8 cellular contexts compared by ENCODE assay signal in the genomic region with DNA sequence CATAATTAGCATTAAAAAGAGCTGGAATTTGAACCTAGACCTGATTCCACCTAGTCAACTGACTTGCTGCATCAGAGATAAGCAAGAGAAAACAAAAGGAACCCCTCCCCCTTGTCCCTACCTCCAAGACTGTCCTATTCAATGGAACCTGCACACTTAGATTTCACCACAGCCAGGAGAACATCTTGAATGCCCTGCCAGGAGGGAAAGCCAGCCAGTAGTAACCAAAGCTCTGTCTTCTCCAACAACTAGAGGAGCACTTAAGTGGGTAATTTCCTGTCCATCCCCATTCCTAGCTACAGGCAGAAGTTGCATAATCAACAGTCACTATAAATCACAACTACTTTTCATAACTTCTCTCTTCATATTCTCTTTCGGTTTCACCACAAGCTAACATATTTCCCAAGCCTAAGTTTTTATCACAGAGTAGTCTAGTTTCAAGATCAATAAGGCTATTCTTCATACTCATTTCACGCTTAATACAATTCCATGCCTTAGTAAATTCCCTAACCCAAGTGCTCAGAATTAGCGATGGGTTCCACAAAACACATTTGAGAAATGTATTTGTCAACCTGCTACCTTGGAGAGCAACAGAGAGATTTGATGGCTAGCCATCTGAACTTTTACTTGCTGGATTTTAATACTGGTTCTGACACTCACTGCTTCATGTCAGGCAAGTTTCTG. TPM values are rescaled to one million over a fixed set of nuclear protein-coding genes. Genes with fewer than 3 reads are reported as not detected.
DNase-seq lines count a peak whose midpoint lies in the region; ATAC-seq, FAIRE-seq and TF ChIP-seq lines count a peak whose summit lies in the region.

No MANE protein-coding gene starts in this region.

- no peaks in the 10 kb centered on the region for H3K9me2 ChIP-seq in GM23248 (ENCODE audit: insufficient read depth)
- H3K9me2 ChIP-seq in hepatocyte (replicated peaks; ENCODE audit: insufficient read depth) = no peaks in the 10 kb centered on the region

- H4K20me1 ChIP-seq in GM23248 (ENCODE audit: insufficient read depth) = peaks cover 16% of the 10 kb centered on the region; the same call in 1 of the 2 replicates
- H4K20me1 ChIP-seq in hepatocyte (ENCODE audit: insufficient read depth, poor library complexity, severe bottlenecking) = no peaks in the 10 kb centered on the region

- in situ Hi-C loops in GM23248 (cut with MboI) = no loop called here

- H3K9ac ChIP-seq in GM23248 = no peak overlapping the region
- H3K9ac ChIP-seq in SK-N-MC (ENCODE audit: insufficient read length) = no peak overlapping the region

- POLR2A ChIA-PET in A549 (lab: Yijun Ruan, JAX) = no interaction called here

- intact Hi-C loops in posterior cingulate gyrus (cut with DNase I) = no loop called here

- peaks cover 67% of the 10 kb centered on the region for H3K4me1 ChIP-seq in A549
- H3K4me1 ChIP-seq in GM23248 (ENCODE audit: insufficient read depth) = peaks cover 31% of the 10 kb centered on the region
- peaks cover 42% of the 10 kb centered on the region for H3K4me1 ChIP-seq in hepatocyte (ENCODE audit: insufficient read depth)

- H3K79me2 ChIP-seq in GM23248 (ENCODE audit: insufficient read depth) (peaks cover 47% of the 10 kb centered on the region), hepatocyte (peaks cover 45% of the 10 kb centered on the region)

- no peak for TF ChIP-seq CTCF in A549 (IDR thresholded peaks at IDR 0.05)
- no peak for TF ChIP-seq CTCF in hepatocyte (IDR thresholded peaks at IDR 0.05; ENCODE audit: poor library complexity)

- TF ChIP-seq EP300 in A549 (IDR thresholded peaks at IDR 0.05) = no peak

- H3K4me3 ChIP-seq in A549 (peak overlapping the region; percentile 95; the same call in 1 of the 3 replicates), GM23248 (peak overlapping the region; percentile 75), SK-N-MC (peak overlapping the region; percentile 43; the same call in 1 of the 2 replicates), hepatocyte (no peak overlapping the region)

- H3K27ac ChIP-seq in A549 = no peak overlapping the region
- H3K27ac ChIP-seq in GM23248 = peak overlapping the region; percentile 30
- H3K27ac ChIP-seq in SK-N-MC = no peak overlapping the region
- H3K27ac ChIP-seq in hepatocyte = peak overlapping the region; percentile 93

- CTCF ChIA-PET in A549 (lab: Yijun Ruan, JAX) = interaction anchor here (0.6 to 0.9 kb wide), 2 partner anchors 79 to 279 kb away, joined by 3 read pairs; no protein-coding TSS in a partner anchor

- WGBS in A549 (ENCODE audit: missing lambda C conversion rate) = 93% methylated on average over 3 of the region's 3 CpGs
- 36 to 38% methylated on average over 3 of the region's 3 CpGs for WGBS in GM23248 (ENCODE audit: low coverage in 1 of 2, low lambda C conversion rate in 2 of 2, missing lambda C conversion rate in 2 of 2), 2 experiments
- WGBS in hepatocyte (ENCODE audit: low lambda C conversion rate, missing lambda C conversion rate) = 83% methylated on average over 3 of the region's 3 CpGs

- H2AFZ ChIP-seq in GM23248 = no peak overlapping the region
- no peak overlapping the region for H2AFZ ChIP-seq in hepatocyte

- H3K27me3 ChIP-seq in GM23248 (replicated peaks; ENCODE audit: insufficient read depth) (no peaks in the 10 kb centered on the region), hepatocyte (no peaks in the 10 kb centered on the region)

- peaks cover 7% of the 10 kb centered on the region; the same call in 2 of the 3 replicates for H3K9me3 ChIP-seq in A549
- no peaks in the 10 kb centered on the region for H3K9me3 ChIP-seq in GM23248 (ENCODE audit: low read depth)
- H3K9me3 ChIP-seq in SK-N-MC (ENCODE audit: low read depth, low read length) = peaks cover 6% of the 10 kb centered on the region; the same call in 1 of the 2 replicates
- no peaks in the 10 kb centered on the region for H3K9me3 ChIP-seq in hepatocyte (ENCODE audit: low read depth)

- H3K36me3 ChIP-seq in GM23248 (ENCODE audit: low read depth) (no peaks in the 10 kb centered on the region), SK-N-MC (ENCODE audit: insufficient read depth, low read length) (no peaks in the 10 kb centered on the region), hepatocyte (replicated peaks; ENCODE audit: insufficient read depth, low read depth) (no peaks in the 10 kb centered on the region)

- no peak for TF ChIP-seq POLR2A in A549 (IDR thresholded peaks at IDR 0.05; ENCODE audit: low read length)

- DNase-seq in A549 (ENCODE audit: low read depth in 1 of 2, low spot score in 1 of 2) = no peak
- peak; percentile 59 for DNase-seq in GM23248
- peak; percentile 68 for DNase-seq in SK-N-MC (ENCODE audit: low read depth, low spot score)
- DNase-seq in hepatocyte (ENCODE audit: low spot score) = peak; percentile 44
- DNase-seq in NCI-H2081 (lab: John Stamatoyannopoulos, UW) = no peak
- DNase-seq in posterior cingulate gyrus = no peak

- ATAC-seq in A549 (no peak), GM18861 (IDR thresholded peaks at IDR 0.05; ENCODE audit: unreplicated experiment) (no peak), HG02798 (IDR thresholded peaks at IDR 0.05; ENCODE audit: poor library complexity, unreplicated experiment) (no peak)

- FAIRE-seq in A549 (lab: Jason Lieb, UNC) = no peak

- H3K4me2 ChIP-seq in A549 (peak overlapping the region; percentile 89), GM23248 (ENCODE audit: unreplicated experiment) (peak overlapping the region; percentile 81), hepatocyte (peak overlapping the region; percentile 88)

- peaks cover 36% of the 10 kb centered on the region for H3F3A ChIP-seq in GM23248 (ENCODE audit: insufficient read depth)

- no peak for TF ChIP-seq RAD21 in A549 (conservative IDR thresholded peaks at IDR 0.05 in 1 of 2, IDR thresholded peaks at IDR 0.05 in 1 of 2)

TF ChIP-seq in A549, 52 proteins besides CTCF, POLR2A, EP300 and RAD21:
- TF ChIP-seq ESRRA (IDR thresholded peaks at IDR 0.05; ENCODE audit: borderline replicate concordance, low read length) (no peak), CEBPB (IDR thresholded peaks at IDR 0.05) (peak in 1 of 2 experiments; percentile 67; a peak in 3 of 4 replicates)
- TF ChIP-seq, protein P1, sequence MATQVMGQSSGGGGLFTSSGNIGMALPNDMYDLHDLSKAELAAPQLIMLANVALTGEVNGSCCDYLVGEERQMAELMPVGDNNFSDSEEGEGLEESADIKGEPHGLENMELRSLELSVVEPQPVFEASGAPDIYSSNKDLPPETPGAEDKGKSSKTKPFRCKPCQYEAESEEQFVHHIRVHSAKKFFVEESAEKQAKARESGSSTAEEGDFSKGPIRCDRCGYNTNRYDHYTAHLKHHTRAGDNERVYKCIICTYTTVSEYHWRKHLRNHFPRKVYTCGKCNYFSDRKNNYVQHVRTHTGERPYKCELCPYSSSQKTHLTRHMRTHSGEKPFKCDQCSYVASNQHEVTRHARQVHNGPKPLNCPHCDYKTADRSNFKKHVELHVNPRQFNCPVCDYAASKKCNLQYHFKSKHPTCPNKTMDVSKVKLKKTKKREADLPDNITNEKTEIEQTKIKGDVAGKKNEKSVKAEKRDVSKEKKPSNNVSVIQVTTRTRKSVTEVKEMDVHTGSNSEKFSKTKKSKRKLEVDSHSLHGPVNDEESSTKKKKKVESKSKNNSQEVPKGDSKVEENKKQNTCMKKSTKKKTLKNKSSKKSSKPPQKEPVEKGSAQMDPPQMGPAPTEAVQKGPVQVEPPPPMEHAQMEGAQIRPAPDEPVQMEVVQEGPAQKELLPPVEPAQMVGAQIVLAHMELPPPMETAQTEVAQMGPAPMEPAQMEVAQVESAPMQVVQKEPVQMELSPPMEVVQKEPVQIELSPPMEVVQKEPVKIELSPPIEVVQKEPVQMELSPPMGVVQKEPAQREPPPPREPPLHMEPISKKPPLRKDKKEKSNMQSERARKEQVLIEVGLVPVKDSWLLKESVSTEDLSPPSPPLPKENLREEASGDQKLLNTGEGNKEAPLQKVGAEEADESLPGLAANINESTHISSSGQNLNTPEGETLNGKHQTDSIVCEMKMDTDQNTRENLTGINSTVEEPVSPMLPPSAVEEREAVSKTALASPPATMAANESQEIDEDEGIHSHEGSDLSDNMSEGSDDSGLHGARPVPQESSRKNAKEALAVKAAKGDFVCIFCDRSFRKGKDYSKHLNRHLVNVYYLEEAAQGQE (IDR thresholded peaks at IDR 0.05) = peak; percentile 86

RNA-seq across cellular contexts. Expression of gene DENND1A, which starts 2.2 kb away (rescaled TPM):
- polyA plus RNA-seq in A549 (2011; rRNA removed) (21.9 and 22.1 TPM in 2 replicates), A549 (2017; fragmentation: RNase III; extraction: RNeasy Plus Mini Kit Qiagen cat#74134 plus additional on column Dnase treatment) (14.9 to 15.6 TPM (median 15.1 TPM) in 3 replicates), GM23248 (2016; fragmentation: Nextera tagmentation; extraction: Ambion mirVana) (13.2 and 15.3 TPM in 2 replicates), hepatocyte (28.0 and 28.9 TPM in 2 replicates)
- polyA plus RNA-seq in A549 (2012; cell fraction: cytosol; rRNA removed) = 13.7 and 17.2 TPM in 2 replicates
- polyA plus RNA-seq in A549 (2012; cell fraction: nucleus; rRNA removed) = 16.6 and 21.5 TPM in 2 replicates
- polyA minus RNA-seq in A549 (2011; rRNA and poly(A)+ RNA removed) = 66.5 and 71.0 TPM in 2 replicates
- 16.4 and 22.3 TPM in 2 replicates for total RNA-seq in GM23248 (2014; rRNA removed; shearing (Covaris generic))
- 24.0 and 25.2 TPM in 2 replicates for total RNA-seq in hepatocyte

Comparison
In these comparisons a context has a peak if more than half of its experiments do, and no peak if none do; other contexts are left out.
1. DNase-seq: peak in GM23248 (single experiment), SK-N-MC (single experiment) and hepatocyte (single experiment); none in A549 (0 of 2), NCI-H2081 (0 of 2) and posterior cingulate gyrus (0 of 10).
2. H3K27ac ChIP-seq: peak in GM23248 (single experiment) and hepatocyte (single experiment); none in A549 (0 of 2) and SK-N-MC (single experiment).
3. Peak in every context shown above with its lines, with median percentiles within 50 percentile points of each other: H3K4me2 ChIP-seq.